Comparison of ENCODE assay signal across 31 cellular contexts in genomic region chr2:227412877-227413276, GRCh38. TPM values are rescaled to one million over a fixed set of nuclear protein-coding genes. Genes with fewer than 3 reads are reported as not detected.
DNase-seq lines count a peak whose midpoint lies in the region; ATAC-seq, FAIRE-seq and TF ChIP-seq lines count a peak whose summit lies in the region.
"Had no signal": no experiment of that assay in that cellular context is flagged by ENCODE, and none has a peak within 500 bp of the region (broad histone marks: within the 10 kb centered on the region; RNA-seq: fewer than 3 reads in every experiment).

No MANE protein-coding gene starts in this region.

- no peak for ATAC-seq in activated CD4-positive, alpha-beta T cell treated with anti-CD3 and anti-CD28 coated beads for 36 hours
- no peak for ATAC-seq in A549
- ATAC-seq in activated naive CD8-positive, alpha-beta T cell treated with anti-CD3 and anti-CD28 coated beads, Interleukin-2, amount 50 U/mL, for 24 hours, result no peak
- ATAC-seq: GM23338, PC-3, T-helper 17 cell had no signal

- POLR2A ChIA-PET in activated CD4-positive, alpha-beta T cell treated with anti-CD3 and anti-CD28 coated beads for 36 hours (lab: Charles Lee), result no interaction called here
- POLR2A ChIA-PET in A549 (lab: Yijun Ruan, JAX), result no interaction called here

- no peak for TF ChIP-seq CTCF in A549 (IDR thresholded peaks at IDR 0.05)

- H3K27me3 ChIP-seq in mucosa of rectum (ENCODE audit: control insufficient read depth in 2 of 2, insufficient read depth in 2 of 2, low read length in 2 of 2), result no peaks in the 10 kb centered on the region

- WGBS in A549 (ENCODE audit: missing lambda C conversion rate), result 93% methylated on average over 5 of the region's 5 CpGs

- H3K4me1 Mint-ChIP-seq in activated CD4-positive, alpha-beta T cell treated with anti-CD3 and anti-CD28 coated beads for 36 hours, result peaks cover 61% of the 10 kb centered on the region
- peaks cover 74% of the 10 kb centered on the region for H3K4me1 Mint-ChIP-seq in activated naive CD8-positive, alpha-beta T cell treated with anti-CD3 and anti-CD28 coated beads, Interleukin-2, amount 50 U/mL, for 24 hours

- H3K9ac ChIP-seq in mucosa of rectum (ENCODE audit: low read depth in 1 of 2, low read length in 2 of 2), result peak overlapping the region; percentile 15 to 50
- H3K9ac ChIP-seq: SK-N-SH had no signal

- 0 out of 3 replicates have a peak overlapping the region, but pooled peaks have one; percentile 1 for H3K4me2 ChIP-seq in A549
- H3K4me2 ChIP-seq: GM23338, SK-N-SH had no signal

- no peak for FAIRE-seq in A549 (lab: Jason Lieb, UNC)

- DNase-seq in activated CD4-positive, alpha-beta T cell treated with anti-CD3 and anti-CD28 coated beads for 36 hours, result no peak
- DNase-seq in activated CD4-positive, alpha-beta T cell treated with anti-CD3 and anti-CD28 coated beads, Interleukin-2, amount 50 U/mL, for 48 hours, result no peak
- DNase-seq in A549 (ENCODE audit: low read depth in 1 of 2, low spot score in 1 of 2), result no peak
- no peak for DNase-seq in activated naive CD8-positive, alpha-beta T cell treated with anti-CD3 and anti-CD28 coated beads, Interleukin-2, amount 50 U/mL, for 24 hours
- no peak for DNase-seq in H4 (ENCODE audit: low spot score)
- no peak for DNase-seq in NCI-H774 (lab: John Stamatoyannopoulos, UW)
- DNase-seq in NCI-H1105 treated with DMSO at 0.1 percent for 48 hours (lab: John Stamatoyannopoulos, UW), result no peak
- DNase-seq: activated effector memory CD4-positive, alpha-beta T cell treated with Interleukin-2 at 50 U/mL for 16 hours; amniotic stem cell; CD4-positive, alpha-beta memory T cell; effector CD4-positive, alpha-beta T cell; glutamatergic neuron; HFFc6; islet precursor cell; NCI-H1092; NCI-H187 treated with DMSO at 0.1 percent for 48 hours; NCI-H524 treated with DMSO at 0.1 percent for 48 hours; NK-92 treated with Interleukin-12 subunit alpha and Interleukin-12 subunit beta, amount 100 ng/mL, for 24 hours; PC-3; right cardiac atrium; SK-N-SH; stimulated activated CD4-positive, alpha-beta T cell treated with anti-CD3 and anti-CD28 coated beads, Interleukin-4, amount 100 ng/mL, for 1 hour; T-helper 17 cell had no signal

- CTCF ChIA-PET in activated CD4-positive, alpha-beta T cell treated with anti-CD3 and anti-CD28 coated beads for 36 hours (lab: Charles Lee), result interaction anchor here (1.0 kb wide), 1 partner anchor 38 kb away, joined by 3 read pairs; no protein-coding TSS in a partner anchor
- CTCF ChIA-PET in A549 (lab: Yijun Ruan, JAX), result no interaction called here

- no peaks in the 10 kb centered on the region for H3K36me3 Mint-ChIP-seq in activated CD4-positive, alpha-beta T cell treated with anti-CD3 and anti-CD28 coated beads for 36 hours (ENCODE audit: low read depth)
- peaks cover 2% of the 10 kb centered on the region for H3K36me3 Mint-ChIP-seq in activated naive CD8-positive, alpha-beta T cell treated with anti-CD3 and anti-CD28 coated beads, Interleukin-2, amount 50 U/mL, for 24 hours (ENCODE audit: low read depth)
- H3K36me3 Mint-ChIP-seq: CD4-positive, alpha-beta memory T cell had no signal

- H3K4me3 ChIP-seq in A549 (no peak overlapping the region), mucosa of rectum (ENCODE audit: low read length in 2 of 2) (peak overlapping the region; percentile 58 to 65)
- H3K4me3 ChIP-seq: GM23338 had no signal

- intact Hi-C loops in activated CD4-positive, alpha-beta T cell treated with anti-CD3 and anti-CD28 coated beads for 36 hours (cut with DNase I, micrococcal nuclease), result loop anchor here in 1 of 2 experiments (5.0 kb wide), 1 partner anchor 576 kb away; the partner anchor contains the start of gene RHBDD1

- peak overlapping the region; percentile 53 for H3K27ac Mint-ChIP-seq in activated CD4-positive, alpha-beta T cell treated with anti-CD3 and anti-CD28 coated beads for 36 hours
- H3K27ac Mint-ChIP-seq in activated naive CD8-positive, alpha-beta T cell treated with anti-CD3 and anti-CD28 coated beads, Interleukin-2, amount 50 U/mL, for 24 hours, result peak overlapping the region; percentile 90
- H3K27ac Mint-ChIP-seq: GM23338, HFFc6 had no signal

- no peaks in the 10 kb centered on the region for H3K36me3 ChIP-seq in mucosa of rectum (ENCODE audit: control insufficient read depth in 2 of 2, insufficient read depth in 2 of 2, low read length in 2 of 2)

- no peak for TF ChIP-seq RAD21 in A549 (conservative IDR thresholded peaks at IDR 0.05 in 1 of 2, IDR thresholded peaks at IDR 0.05 in 1 of 2)

- peaks cover 74% of the 10 kb centered on the region for H3K4me1 ChIP-seq in A549
- peaks cover 0 to 7% of the 10 kb centered on the region in 2 donors for H3K4me1 ChIP-seq in mucosa of rectum (ENCODE audit: control insufficient read depth in 2 of 2, insufficient read depth in 2 of 2, low read length in 2 of 2)

- no peaks in the 10 kb centered on the region for H3K9me3 Mint-ChIP-seq in activated CD4-positive, alpha-beta T cell treated with anti-CD3 and anti-CD28 coated beads for 36 hours (ENCODE audit: low read depth)
- no peaks in the 10 kb centered on the region for H3K9me3 Mint-ChIP-seq in activated naive CD8-positive, alpha-beta T cell treated with anti-CD3 and anti-CD28 coated beads, Interleukin-2, amount 50 U/mL, for 24 hours
- H3K9me3 Mint-ChIP-seq: CD4-positive, alpha-beta memory T cell; GM23338; HFFc6; nephron had no signal

- no peak overlapping the region for H3K4me3 Mint-ChIP-seq in activated CD4-positive, alpha-beta T cell treated with anti-CD3 and anti-CD28 coated beads for 36 hours
- peak overlapping the region; percentile 56 for H3K4me3 Mint-ChIP-seq in activated naive CD8-positive, alpha-beta T cell treated with anti-CD3 and anti-CD28 coated beads, Interleukin-2, amount 50 U/mL, for 24 hours
- H3K4me3 Mint-ChIP-seq: GM23338, HFFc6, nephron, T-helper 17 cell had no signal

- no peak for TF ChIP-seq POLR2A in A549 (IDR thresholded peaks at IDR 0.05; ENCODE audit: low read length)

- peak overlapping the region; percentile 62 to 88 for H3K27ac ChIP-seq in A549
- H3K27ac ChIP-seq in mucosa of rectum (ENCODE audit: low read depth in 2 of 2, low read length in 2 of 2), result peak overlapping the region; percentile 62 to 68
- H3K27ac ChIP-seq: 22Rv1 had no signal

- H3K9me3 ChIP-seq in A549 (no peaks in the 10 kb centered on the region), mucosa of rectum (ENCODE audit: control insufficient read depth in 2 of 2, low read length in 2 of 2) (no peaks in the 10 kb centered on the region)
- H3K9me3 ChIP-seq: SK-N-SH had no signal

- no peak for TF ChIP-seq EP300 in A549 (IDR thresholded peaks at IDR 0.05)

- no peaks in the 10 kb centered on the region for H3K27me3 Mint-ChIP-seq in activated CD4-positive, alpha-beta T cell treated with anti-CD3 and anti-CD28 coated beads for 36 hours
- H3K27me3 Mint-ChIP-seq in activated naive CD8-positive, alpha-beta T cell treated with anti-CD3 and anti-CD28 coated beads, Interleukin-2, amount 50 U/mL, for 24 hours, result no peaks in the 10 kb centered on the region
- H3K27me3 Mint-ChIP-seq: CD4-positive, alpha-beta memory T cell; T-helper 17 cell had no signal

TF ChIP-seq in A549, 52 proteins besides CTCF, POLR2A, EP300 and RAD21:
- TF ChIP-seq KDM5A (IDR thresholded peaks at IDR 0.05), result no peak
- TF ChIP-seq SMC3 (IDR thresholded peaks at IDR 0.05), result no peak
- TF ChIP-seq USF2 (IDR thresholded peaks at IDR 0.05), result no peak
- no peak for TF ChIP-seq MAZ (IDR thresholded peaks at IDR 0.05; ENCODE audit: borderline replicate concordance, low read depth, low read length)

RNA-seq across cellular contexts. Expression of gene SCYGR1, which starts 25.1 kb away (rescaled TPM):
- not detected for total RNA-seq in activated CD4-positive, alpha-beta T cell treated with anti-CD3 and anti-CD28 coated beads for 36 hours
- not detected in 2 replicates for polyA plus RNA-seq in A549 (2011; rRNA removed)
- not detected in 2 replicates for polyA plus RNA-seq in A549 (2012; cell fraction: cytosol; rRNA removed)
- not detected in 2 replicates for polyA plus RNA-seq in A549 (2012; cell fraction: nucleus; rRNA removed)
- not detected in 3 replicates for polyA plus RNA-seq in A549 (2017; fragmentation: RNase III; extraction: RNeasy Plus Mini Kit Qiagen cat#74134 plus additional on column Dnase treatment)
- not detected in 2 replicates for polyA minus RNA-seq in A549 (2011; rRNA and poly(A)+ RNA removed)
- total RNA-seq in H4 (2014; rRNA removed; shearing (Covaris generic)), result not detected in 2 replicates
- total RNA-seq: CD4-positive, alpha-beta memory T cell; chondrocyte; GM23338; HFFc6; lower leg skin; mononuclear cell; PC-3; right cardiac atrium; T-helper 17 cell had no signal
- polyA plus RNA-seq: CD4-positive, alpha-beta memory T cell; GM23338; right cardiac atrium; SK-N-SH; thymus had no signal

RNA-seq across cellular contexts. Expression of gene TM4SF20, which starts 33.8 kb away (rescaled TPM):
- not detected for total RNA-seq in activated CD4-positive, alpha-beta T cell treated with anti-CD3 and anti-CD28 coated beads for 36 hours
- 136 and 160 TPM in 2 replicates for polyA plus RNA-seq in A549 (2011; rRNA removed)
- polyA plus RNA-seq in A549 (2012; cell fraction: cytosol; rRNA removed), result 12.5 and 15.3 TPM in 2 replicates
- 4.3 and 6.4 TPM in 2 replicates for polyA plus RNA-seq in A549 (2012; cell fraction: nucleus; rRNA removed)
- 37.5 to 59.3 TPM (median 42.7 TPM) in 3 replicates for polyA plus RNA-seq in A549 (2017; fragmentation: RNase III; extraction: RNeasy Plus Mini Kit Qiagen cat#74134 plus additional on column Dnase treatment)
- 47.5 and 54.8 TPM in 2 replicates for polyA minus RNA-seq in A549 (2011; rRNA and poly(A)+ RNA removed)
- 0.04 TPM in 1 of 2 replicates, not detected in the other for total RNA-seq in H4 (2014; rRNA removed; shearing (Covaris generic))
- total RNA-seq: CD4-positive, alpha-beta memory T cell; chondrocyte; GM23338; lower leg skin; mononuclear cell; PC-3; right cardiac atrium; T-helper 17 cell had no signal
- polyA plus RNA-seq: CD4-positive, alpha-beta memory T cell; GM23338; right cardiac atrium had no signal

RNA-seq across cellular contexts. Expression of gene AGFG1, which starts 59.1 kb away (rescaled TPM):
- total RNA-seq in activated CD4-positive, alpha-beta T cell treated with anti-CD3 and anti-CD28 coated beads for 36 hours, result 100 to 1,000 TPM; 158 to 214 TPM
- 384 and 415 TPM in 2 replicates for polyA plus RNA-seq in A549 (2011; rRNA removed)
- polyA plus RNA-seq in A549 (2012; cell fraction: cytosol; rRNA removed), result 107 and 152 TPM in 2 replicates
- 116 and 183 TPM in 2 replicates for polyA plus RNA-seq in A549 (2012; cell fraction: nucleus; rRNA removed)
- polyA plus RNA-seq in A549 (2017; fragmentation: RNase III; extraction: RNeasy Plus Mini Kit Qiagen cat#74134 plus additional on column Dnase treatment), result 96.9 to 104 TPM (median 100 TPM) in 3 replicates
- 677 and 730 TPM in 2 replicates for polyA minus RNA-seq in A549 (2011; rRNA and poly(A)+ RNA removed)
- total RNA-seq in H4 (2014; rRNA removed; shearing (Covaris generic)), result 110 and 129 TPM in 2 replicates
